In the genomic region with DNA sequence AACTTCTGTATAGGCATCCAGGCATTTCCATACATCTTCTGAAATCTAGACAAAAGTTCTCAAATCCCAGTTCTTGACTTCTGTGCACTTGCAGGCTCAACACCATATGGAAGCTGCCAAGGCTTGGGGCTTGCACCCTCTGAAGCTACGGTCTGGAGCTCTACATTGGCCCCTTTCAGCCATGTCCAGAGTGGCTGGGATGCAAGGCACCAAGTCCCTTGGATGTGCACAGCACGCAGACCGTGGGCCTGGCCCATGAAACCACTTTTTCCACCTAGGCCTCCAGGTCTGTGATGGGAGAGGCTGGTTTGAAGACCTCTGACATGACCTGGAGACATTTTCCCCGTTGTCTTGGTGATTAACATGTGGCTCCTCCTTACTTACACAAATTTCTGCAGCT, we compare ENCODE assay signal across 23 cellular contexts.
"Had no signal": no experiment of that assay in that cellular context is flagged by ENCODE, and none has a peak within 500 bp of the region (broad histone marks: within the 10 kb centered on the region; RNA-seq: fewer than 3 reads in every experiment).

No MANE protein-coding gene starts in this region.

- H3K27ac Mint-ChIP-seq: stimulated activated effector memory CD8-positive, alpha-beta T cell treated with anti-CD3 and anti-CD28 coated beads, Interleukin-12 subunit alpha, Interleukin-12 subunit beta, amount 100 ng/mL, for 72 hours; stimulated activated memory B cell treated with anti-CD40 and anti-IgM and Interleukin-4, amounts not matched to agents 10 μg/mL and 1 μg/mL and 100 μg/mL, for 72 hours; stimulated activated naive B cell treated with anti-CD40 and anti-IgM and Interleukin-4, amounts not matched to agents 10 μg/mL and 1 μg/mL and 100 μg/mL, for 72 hours; stimulated activated naive CD8-positive, alpha-beta T cell treated with anti-CD3 and anti-CD28 coated beads, Interleukin-15, amount 100 ng/mL, for 72 hours; stimulated activated naive CD8-positive, alpha-beta T cell treated with anti-CD3 and anti-CD28 coated beads, Interleukin-15, Interleukin-2, amounts not matched to agents 100 ng/mL and 50 ng/mL, for 24 hours; type B pancreatic cell had no signal

- ATAC-seq: stimulated activated effector memory CD8-positive, alpha-beta T cell treated with anti-CD3 and anti-CD28 coated beads, Interleukin-12 subunit alpha, Interleukin-12 subunit beta, amount 100 ng/mL, for 72 hours; stimulated activated memory B cell treated with anti-CD40 and anti-IgM and Interleukin-4, amounts not matched to agents 10 μg/mL and 1 μg/mL and 100 μg/mL, for 72 hours; stimulated activated naive B cell treated with anti-CD40 and anti-IgM and Interleukin-4, amounts not matched to agents 10 μg/mL and 1 μg/mL and 100 μg/mL, for 72 hours; stimulated activated naive CD8-positive, alpha-beta T cell treated with anti-CD3 and anti-CD28 coated beads, Interleukin-15, amount 100 ng/mL, for 72 hours; stimulated activated naive CD8-positive, alpha-beta T cell treated with anti-CD3 and anti-CD28 coated beads, Interleukin-15, Interleukin-2, amounts not matched to agents 100 U/mL and 50 U/mL, for 24 hours; upper lobe of right lung had no signal

- DNase-seq: stimulated activated CD4-positive, alpha-beta T cell treated with anti-CD3 and anti-CD28 coated beads, Interleukin-2, amount 100 ng/mL, for 48 hours; stimulated activated CD4-positive, alpha-beta T cell treated with anti-CD3 and anti-CD28 coated beads, Interleukin-4, amount 100 ng/mL, for 1 hour; stimulated activated CD4-positive, alpha-beta T cell treated with anti-CD3 and anti-CD28 coated beads, Interleukin-4, amount 100 ng/mL, for 24 hours; stimulated activated CD4-positive, alpha-beta T cell treated with anti-CD3 and anti-CD28 coated beads, Interleukin-4, amount 100 ng/mL, for 4 hours; stimulated activated CD8-positive, alpha-beta memory T cell treated with anti-CD3 and anti-CD28 coated beads, Interleukin-4, amount 100 ng/mL, for 48 hours; stimulated activated naive B cell treated with anti-CD40 and anti-IgM and Interleukin-4, amounts not matched to agents 10 μg/mL and 1 μg/mL and 100 μg/mL, for 72 hours; stimulated activated naive CD4-positive, alpha-beta T cell; stimulated activated naive CD8-positive, alpha-beta T cell treated with anti-CD3 and anti-CD28 coated beads, Interleukin-15, amount 100 ng/mL, for 72 hours; stimulated activated naive CD8-positive, alpha-beta T cell treated with anti-CD3 and anti-CD28 coated beads, Interleukin-15, Interleukin-2, amounts not matched to agents 100 U/mL and 50 U/mL, for 24 hours; stomach; substantia nigra; testis; thyroid gland; tibial artery; transverse colon; trophoblast cell; upper lobe of left lung; upper lobe of right lung; uterus had no signal

- H3K9me3 Mint-ChIP-seq: type B pancreatic cell had no signal

- H3K36me3 Mint-ChIP-seq: stimulated activated effector memory CD8-positive, alpha-beta T cell treated with anti-CD3 and anti-CD28 coated beads, Interleukin-12 subunit alpha, Interleukin-12 subunit beta, amount 100 ng/mL, for 72 hours; stimulated activated memory B cell treated with anti-CD40 and anti-IgM and Interleukin-4, amounts not matched to agents 10 μg/mL and 1 μg/mL and 100 μg/mL, for 72 hours; stimulated activated naive B cell treated with anti-CD40 and anti-IgM and Interleukin-4, amounts not matched to agents 10 μg/mL and 1 μg/mL and 100 μg/mL, for 72 hours; type B pancreatic cell had no signal
